8 cellular contexts compared by ENCODE assay signal in genomic region chr22:45638834-45639746, GRCh38. TPM values are rescaled to one million over a fixed set of nuclear protein-coding genes. Genes with fewer than 3 reads are reported as not detected.
DNase-seq lines count a peak whose midpoint lies in the region; ATAC-seq and TF ChIP-seq lines count a peak whose summit lies in the region.

No MANE protein-coding gene starts in this region.

- peaks cover 41% of the 10 kb centered on the region for H3K27me3 ChIP-seq in IMR-90 (ENCODE audit: control insufficient read depth, insufficient read depth, low read length)

- no TSS peak for BruUV-seq in IMR-90 (replicated peaks; lab: Mats Ljungman, UMichigan)

- no peak for TF ChIP-seq POLR2A in IMR-90 (IDR thresholded peaks at IDR 0.05; ENCODE audit: low read depth, low read length)

- 0 out of 2 replicates have a peak overlapping the region, but pooled peaks have one; percentile 26 for H2BK20ac ChIP-seq in IMR-90 (ENCODE audit: low read depth, low read length)

- no peak overlapping the region for H3K23ac ChIP-seq in IMR-90 (ENCODE audit: low read depth, low read length)

- H2BK120ac ChIP-seq in IMR-90 (ENCODE audit: low read depth, low read length) = 0 out of 2 replicates have a peak overlapping the region, but pooled peaks have one; percentile 7

- 82% methylated on average over 15 of the region's 21 CpGs; no CpG with 5 or more reads in 1 of the 2 experiments for WGBS in IMR-90 (ENCODE audit: extremely low coverage in 2 of 2, insufficient read length in 1 of 2), 2 experiments

- dilution Hi-C loops in IMR-90 (cut with HindIII; ENCODE audit: low sequenced_read_pairs, unreplicated experiment) = no loop called here

- H3K9me1 ChIP-seq in IMR-90 (ENCODE audit: insufficient read depth, low read length) = 0 out of 2 replicates have a peak, but pooled peaks cover 5% of the 10 kb centered on the region

- no peak overlapping the region for H4K5ac ChIP-seq in IMR-90 (ENCODE audit: low read depth, low read length)

- H3K4me1 Mint-ChIP-seq in activated naive CD8-positive, alpha-beta T cell treated with anti-CD3 and anti-CD28 coated beads for 36 hours = peaks cover 9% of the 10 kb centered on the region

- TF ChIP-seq RAD21 in IMR-90 (IDR thresholded peaks at IDR 0.05; ENCODE audit: low read length) = no peak

- no peak overlapping the region for H3K27ac ChIP-seq in IMR-90 (ENCODE audit: insufficient read depth, low read length)

- H3K4me1 ChIP-seq in IMR-90 (ENCODE audit: control insufficient read depth, insufficient read depth, low read length) = no peaks in the 10 kb centered on the region

- H2AK9ac ChIP-seq in IMR-90 (replicated peaks; ENCODE audit: low read depth, low read length, poor library complexity) = no peak overlapping the region

- TF ChIP-seq CTCF in AG09319 (IDR thresholded peaks at IDR 0.05; ENCODE audit: low read depth, low read length) = no peak; the same call in none of the 2 replicates
- TF ChIP-seq CTCF in IMR-90 (conservative IDR thresholded peaks at IDR 0.05; ENCODE audit: low read depth, low read length) = no peak

- H4K91ac ChIP-seq in IMR-90 (ENCODE audit: insufficient read depth, low read depth, low read length) = no peak overlapping the region

- POLR2A ChIA-PET in IMR-90 (lab: Charles Lee; ENCODE audit: unreplicated experiment) = interaction anchor here (0.6 kb wide), 1 partner anchor 76 kb away, joined by 3 read pairs; no protein-coding TSS in a partner anchor

- CTCF ChIA-PET in IMR-90 (lab: Yijun Ruan, JAX) = no interaction called here

- H3K27ac Mint-ChIP-seq in activated naive CD8-positive, alpha-beta T cell treated with anti-CD3 and anti-CD28 coated beads for 36 hours = no peak overlapping the region

- in situ Hi-C loops in IMR-90 (cut with MboI; ENCODE audit: low sequenced_read_pairs) = no loop called here

- no peaks in the 10 kb centered on the region for H4K20me1 ChIP-seq in IMR-90 (ENCODE audit: insufficient read depth, low read length)

- peak overlapping the region; percentile 68 for H2AFZ ChIP-seq in IMR-90 (replicated peaks; ENCODE audit: low read length, poor library complexity)

- H3K4me2 ChIP-seq in IMR-90 (ENCODE audit: low read depth, low read length) = no peak overlapping the region

- no peak overlapping the region for H2BK15ac ChIP-seq in IMR-90 (ENCODE audit: low read depth, low read length)

- no peak overlapping the region for H3K18ac ChIP-seq in IMR-90 (ENCODE audit: low read depth, low read length)

- H4K8ac ChIP-seq in IMR-90 (ENCODE audit: low read depth in 2 of 2, low read length in 2 of 2) = no peak overlapping the region

- no peak overlapping the region for H3K9ac ChIP-seq in IMR-90 (ENCODE audit: low read depth, low read length)

- 0 out of 2 replicates have a peak overlapping the region, but pooled peaks have one; percentile 58 for H3K14ac ChIP-seq in IMR-90 (replicated peaks; ENCODE audit: low read depth, low read length)

- ATAC-seq in IMR-90 (ENCODE audit: low read depth) (peak; percentile 24), GM21737 (IDR thresholded peaks at IDR 0.05; ENCODE audit: unreplicated experiment) (no peak), HG02981 (IDR thresholded peaks at IDR 0.05; ENCODE audit: unreplicated experiment) (no peak), GM21390 (IDR thresholded peaks at IDR 0.05; ENCODE audit: unreplicated experiment) (no peak)

- H2BK5ac ChIP-seq in IMR-90 (ENCODE audit: low read depth, low read length, poor library complexity, severe bottlenecking) = no peak overlapping the region

- H3K4me3 ChIP-seq in IMR-90 (ENCODE audit: insufficient read depth, low read depth, low read length) = no peak overlapping the region

- peak; percentile 22 for DNase-seq in AG09319 (ENCODE audit: extremely low read depth, low read depth)
- no peak for DNase-seq in IMR-90
- peak; percentile 21 for DNase-seq in activated naive CD8-positive, alpha-beta T cell treated with anti-CD3 and anti-CD28 coated beads for 36 hours
- DNase-seq in islet precursor cell = peak; percentile 68
- no peak for DNase-seq in effector CD4-positive, alpha-beta T cell

- H3K4ac ChIP-seq in IMR-90 (ENCODE audit: low read depth, low read length) = no peak overlapping the region

- H3K79me1 ChIP-seq in IMR-90 (ENCODE audit: low read depth in 1 of 2, low read length in 2 of 2) = no peaks in the 10 kb centered on the region

- no peaks in the 10 kb centered on the region for H3K36me3 Mint-ChIP-seq in activated naive CD8-positive, alpha-beta T cell treated with anti-CD3 and anti-CD28 coated beads for 36 hours

- intact Hi-C loops in IMR-90 (cut with micrococcal nuclease) = no loop called here

- no peak overlapping the region for H3K56ac ChIP-seq in IMR-90 (ENCODE audit: extremely low read depth, insufficient read depth, low read length)

- no peak overlapping the region for H3K4me3 Mint-ChIP-seq in activated naive CD8-positive, alpha-beta T cell treated with anti-CD3 and anti-CD28 coated beads for 36 hours

- no peaks in the 10 kb centered on the region for H3K9me3 Mint-ChIP-seq in activated naive CD8-positive, alpha-beta T cell treated with anti-CD3 and anti-CD28 coated beads for 36 hours

- no peaks in the 10 kb centered on the region for H3K9me3 ChIP-seq in IMR-90 (ENCODE audit: control insufficient read depth, insufficient read depth, low read length)

- no peaks in the 10 kb centered on the region for H3K36me3 ChIP-seq in IMR-90 (ENCODE audit: control insufficient read depth, insufficient read depth, low read length)

- H3K27me3 Mint-ChIP-seq in activated naive CD8-positive, alpha-beta T cell treated with anti-CD3 and anti-CD28 coated beads for 36 hours = peaks cover 73% of the 10 kb centered on the region

- no peak overlapping the region for H2AK5ac ChIP-seq in IMR-90 (ENCODE audit: low read depth, low read length)

TF ChIP-seq in IMR-90, 13 proteins besides CTCF, POLR2A, EP300 and RAD21:
- TF ChIP-seq MAZ (IDR thresholded peaks at IDR 0.05; ENCODE audit: borderline replicate concordance, low read depth, low read length) (no peak), SMC3 (IDR thresholded peaks at IDR 0.05; ENCODE audit: low read depth, low read length) (no peak), BHLHE40 (IDR thresholded peaks at IDR 0.05; ENCODE audit: low read depth, low read length) (no peak), CHD1 (IDR thresholded peaks at IDR 0.05; ENCODE audit: low read depth, low read length) (no peak), CEBPB (IDR thresholded peaks at IDR 0.05; ENCODE audit: low read depth, low read length) (peak; percentile 59), NFE2L2 (IDR thresholded peaks at IDR 0.05; ENCODE audit: low read depth, low read length) (peak; percentile 56; the same call in 1 of the 2 replicates)

RNA-seq across cellular contexts. Expression of gene ATXN10, which starts 32.5 kb away (rescaled TPM):
- 116 and 119 TPM in 2 replicates for total RNA-seq in IMR-90 (2012; rRNA removed)
- polyA plus RNA-seq in IMR-90 (2012; rRNA removed) = 197 and 231 TPM in 2 replicates
- 32.5 and 114 TPM in 2 replicates for polyA plus RNA-seq in IMR-90 (2012; cell fraction: cytosol; rRNA removed)
- 8.9 and 101 TPM in 2 replicates for polyA plus RNA-seq in IMR-90 (2012; cell fraction: nucleus; rRNA removed; ENCODE audit: low replicate concordance)
- 100 to 1,000 TPM; 124 to 130 TPM for total RNA-seq in activated naive CD8-positive, alpha-beta T cell treated with anti-CD3 and anti-CD28 coated beads for 36 hours

Comparison
In these comparisons a context has a peak if more than half of its experiments do, and no peak if none do; other contexts are left out.
1. DNase-seq: peak in AG09319 (single experiment), activated naive CD8-positive, alpha-beta T cell treated with anti-CD3 and anti-CD28 coated beads for 36 hours (single experiment) and islet precursor cell (single experiment); none in IMR-90 (single experiment) and effector CD4-positive, alpha-beta T cell (single experiment).